1 cellular context compared by ENCODE assay signal in genomic region chr9:81898851-81899250, GRCh38.
TF ChIP-seq lines count a peak whose summit lies in the region.

No MANE protein-coding gene starts in this region.

TF ChIP-seq in WTC11, 78 proteins besides CTCF, POLR2A, EP300 and RAD21 (continued from another document):
- no peak for TF ChIP-seq ZNF138 (CRISPR knock-in tag; conservative IDR thresholded peaks at IDR 0.05)
- TF ChIP-seq ZNF121 (CRISPR knock-in tag; IDR thresholded peaks at IDR 0.05) = no peak
- no peak for TF ChIP-seq HMGA2 (CRISPR knock-in tag; IDR thresholded peaks at IDR 0.05)
- TF ChIP-seq NR3C1 (CRISPR knock-in tag; conservative IDR thresholded peaks at IDR 0.05; ENCODE audit: low read depth) = no peak
- TF ChIP-seq EMX1 (CRISPR knock-in tag; IDR thresholded peaks at IDR 0.05) = no peak
- TF ChIP-seq JAZF1 (CRISPR knock-in tag; IDR thresholded peaks at IDR 0.05) = no peak
- TF ChIP-seq MLX (CRISPR knock-in tag; IDR thresholded peaks at IDR 0.05) = no peak
